Comparison of ENCODE assay signal across 8 cellular contexts in genomic region chr10:100987685-100988049, GRCh38. TPM values are rescaled to one million over a fixed set of nuclear protein-coding genes. Genes with fewer than 3 reads are reported as not detected.
A peak's percentile ranks its signal among the peaks of the same experiment; 100 is the strongest.
DNase-seq lines count a peak whose midpoint lies in the region; ATAC-seq, FAIRE-seq and TF ChIP-seq lines count a peak whose summit lies in the region.

No MANE protein-coding gene starts in this region.

- H3K79me1 ChIP-seq in mesenchymal stem cell (replicated peaks; ENCODE audit: low read length, poor library complexity, severe bottlenecking): peaks cover 43% of the 10 kb centered on the region

- no peak overlapping the region for H3K14ac ChIP-seq in mesenchymal stem cell (ENCODE audit: low read length in 2 of 2)

- H2BK15ac ChIP-seq in mesenchymal stem cell (ENCODE audit: low read depth, poor library complexity, severe bottlenecking): no peak overlapping the region

- peak overlapping the region; percentile 100 for H2AFZ ChIP-seq in astrocyte (ENCODE audit: low read depth, low read length)
- peak overlapping the region; percentile 51 for H2AFZ ChIP-seq in mesenchymal stem cell (ENCODE audit: low read depth, low read length)

- no peak overlapping the region for H2BK120ac ChIP-seq in mesenchymal stem cell (ENCODE audit: low read depth, low read length)

- H3K9me3 ChIP-seq in heart right ventricle (no peaks in the 10 kb centered on the region), astrocyte (ENCODE audit: insufficient read depth, low read depth, low read length) (no peaks in the 10 kb centered on the region), mesenchymal stem cell (ENCODE audit: control insufficient read depth, low read length) (no peaks in the 10 kb centered on the region)

- peak overlapping the region; percentile 27 for H4K8ac ChIP-seq in mesenchymal stem cell (ENCODE audit: low read length)

- no peak for TF ChIP-seq CTCF in heart right ventricle (IDR thresholded peaks at IDR 0.05)
- TF ChIP-seq CTCF in astrocyte (IDR thresholded peaks at IDR 0.05; ENCODE audit: insufficient read depth, low read depth, low read length): no peak

- intact Hi-C loops in heart right ventricle (cut with DNase I) (loop anchor here in 2 of 10 donors (5.0 kb wide), 2 partner anchors 40 to 45 kb away; partner anchors contain the start of genes PDZD7 (in 1 of the 2) and SFXN3 (in 1 of the 2)), Right ventricle myocardium inferior (cut with DNase I) (loop anchor here (5.0 kb wide), 1 partner anchor 45 kb away; the partner anchor contains the start of genes PDZD7 and SFXN3)

- H3K9me3 Mint-ChIP-seq in astrocyte (ENCODE audit: unreplicated experiment): peaks cover 3% of the 10 kb centered on the region

- no peaks in the 10 kb centered on the region for H3K27me3 Mint-ChIP-seq in astrocyte (ENCODE audit: low read depth, unreplicated experiment)

- no peak for FAIRE-seq in astrocyte (lab: Jason Lieb, UNC)

- DNase-seq in heart right ventricle (no peak), Right ventricle myocardium inferior (ENCODE audit: missing footprints) (no peak), astrocyte (ENCODE audit: low read depth) (no peak), mesenchymal stem cell (no peak), hypothalamus (lab: John Stamatoyannopoulos, UW) (no peak)
- DNase-seq in activated CD8-positive, alpha-beta memory T cell treated with anti-CD3 and anti-CD28 coated beads, Interleukin-2, amount 50 U/mL, for 4 hours: no peak

- H3K27me3 ChIP-seq in heart right ventricle: no peaks in the 10 kb centered on the region
- H3K27me3 ChIP-seq in astrocyte (ENCODE audit: insufficient read depth, low read length): no peaks in the 10 kb centered on the region
- H3K27me3 ChIP-seq in mesenchymal stem cell (ENCODE audit: control insufficient read depth in 1 of 2, insufficient read depth in 1 of 2, low read length in 2 of 2): no peaks in the 10 kb centered on the region

- H4K20me1 ChIP-seq in astrocyte (ENCODE audit: insufficient read depth, low read length): peaks cover 32% of the 10 kb centered on the region

- H3K36me3 Mint-ChIP-seq in astrocyte (ENCODE audit: low read depth, unreplicated experiment): peaks cover 18% of the 10 kb centered on the region

- peak overlapping the region; percentile 99 for H3K4me2 ChIP-seq in astrocyte (ENCODE audit: low read length)
- peak overlapping the region; percentile 60 for H3K4me2 ChIP-seq in mesenchymal stem cell (ENCODE audit: low read length, poor library complexity, severe bottlenecking)

- 1% methylated on average over 15 of the region's 15 CpGs for WGBS in heart right ventricle, 2 donors
- 2% methylated on average over 15 of the region's 15 CpGs for WGBS in mesenchymal stem cell

- peak overlapping the region in 1 of 2 experiments; percentile 7 for H3K18ac ChIP-seq in mesenchymal stem cell (ENCODE audit: low read depth in 1 of 2, low read length in 2 of 2)

- H3K4me3 Mint-ChIP-seq in astrocyte (ENCODE audit: unreplicated experiment): peak overlapping the region; percentile 95

- ATAC-seq in heart right ventricle (peak in 3 of 8 donors; percentile 1 to 33 (median 8)), Right ventricle myocardium inferior (no peak), HG03460 (IDR thresholded peaks at IDR 0.05; ENCODE audit: unreplicated experiment) (no peak), GM18867 (IDR thresholded peaks at IDR 0.05; ENCODE audit: unreplicated experiment) (no peak)

- no peak overlapping the region for H2BK12ac ChIP-seq in mesenchymal stem cell (ENCODE audit: low read length in 2 of 2)

- no peak overlapping the region for H3K23ac ChIP-seq in mesenchymal stem cell (ENCODE audit: low read length in 2 of 2)

- no peak overlapping the region for H2AK5ac ChIP-seq in mesenchymal stem cell (ENCODE audit: low read length, severe bottlenecking)

- H3K27ac ChIP-seq in heart right ventricle: peak overlapping the region in 8 of 10 donors; percentile 76 to 90 (median 84)
- H3K27ac ChIP-seq in astrocyte (ENCODE audit: low read depth, low read length): peak overlapping the region; percentile 63
- no peak overlapping the region for H3K27ac ChIP-seq in mesenchymal stem cell (ENCODE audit: low read length, poor library complexity, severe bottlenecking)

- H3K9ac ChIP-seq in astrocyte (ENCODE audit: low read length) (peak overlapping the region; percentile 86), mesenchymal stem cell (ENCODE audit: low read length) (peak overlapping the region; percentile 90)

- H3K4me1 Mint-ChIP-seq in astrocyte (ENCODE audit: low read depth, unreplicated experiment): peaks cover 10% of the 10 kb centered on the region

- peak overlapping the region; percentile 63 to 99 (median 84) for H3K4me3 ChIP-seq in heart right ventricle
- peak overlapping the region; percentile 92 for H3K4me3 ChIP-seq in astrocyte (ENCODE audit: insufficient read depth, low read depth, low read length)
- peak overlapping the region; percentile 92 to 94 for H3K4me3 ChIP-seq in mesenchymal stem cell (ENCODE audit: insufficient read depth in 1 of 2, low read depth in 1 of 2, low read length in 2 of 2)

- H2BK5ac ChIP-seq in mesenchymal stem cell (ENCODE audit: low read depth, low read length, poor library complexity, severe bottlenecking): no peak overlapping the region

- H4K91ac ChIP-seq in mesenchymal stem cell (ENCODE audit: low read length): no peak overlapping the region

- H3K4me1 ChIP-seq in heart right ventricle (peaks cover 12 to 34% (median 25%) of the 10 kb centered on the region in 9 donors), astrocyte (ENCODE audit: insufficient read depth, low read length) (peaks cover 19% of the 10 kb centered on the region), mesenchymal stem cell (ENCODE audit: control insufficient read depth, insufficient read depth, low read depth, low read length) (peaks cover 24% of the 10 kb centered on the region)

- H3K4ac ChIP-seq in mesenchymal stem cell (ENCODE audit: low read depth in 1 of 2, low read length in 2 of 2): no peak overlapping the region

- H3K79me2 ChIP-seq in astrocyte (ENCODE audit: insufficient read depth, low read length): peaks cover 53% of the 10 kb centered on the region

- peak overlapping the region; percentile 78 for H3K27ac Mint-ChIP-seq in astrocyte (ENCODE audit: unreplicated experiment)

- peaks cover 0 to 60% (median 12%) of the 10 kb centered on the region in 9 donors for H3K36me3 ChIP-seq in heart right ventricle
- peaks cover 27% of the 10 kb centered on the region for H3K36me3 ChIP-seq in astrocyte (ENCODE audit: insufficient read depth, low read length)
- peaks cover 52 to 57% of the 10 kb centered on the region in 2 experiments for H3K36me3 ChIP-seq in mesenchymal stem cell (ENCODE audit: control insufficient read depth in 1 of 2, insufficient read depth in 2 of 2, low read depth in 1 of 2, low read length in 2 of 2)

RNA-seq across cellular contexts. Expression of gene TWNK, which starts 0.3 kb away (rescaled TPM):
- 1 to 10 TPM; 4.7 to 7.7 (median 5.4) TPM for total RNA-seq in heart right ventricle
- 1 to 10 TPM; 4.2 to 6.1 TPM for polyA plus RNA-seq in heart right ventricle
- 6.6 TPM for total RNA-seq in Right ventricle myocardium inferior
- 12.9 TPM in 2 replicates for total RNA-seq in astrocyte
- 2.6 TPM for polyA plus RNA-seq in mesenchymal stem cell (2013, experiment 1 of 2)
- polyA plus RNA-seq in mesenchymal stem cell (2013, experiment 2 of 2): 2.5 TPM

RNA-seq across cellular contexts. Expression of gene MRPL43, which starts 0.4 kb away (rescaled TPM):
- total RNA-seq in heart right ventricle (10 to 100 TPM; 43.8 to 73.4 (median 55.2) TPM), Right ventricle myocardium inferior (58.3 TPM), astrocyte (61.3 and 75.1 TPM in 2 replicates)
- polyA plus RNA-seq in heart right ventricle: 100 to 1,000 TPM; 102 to 123 TPM
- polyA plus RNA-seq in mesenchymal stem cell (2013, experiment 1 of 2): 86.8 TPM
- polyA plus RNA-seq in mesenchymal stem cell (2013, experiment 2 of 2): 86.1 TPM

RNA-seq across cellular contexts. Expression of gene LZTS2, which starts 11.9 kb away (rescaled TPM):
- total RNA-seq in heart right ventricle (10 to 100 TPM; 28.6 to 48.3 (median 38.9) TPM), Right ventricle myocardium inferior (43.4 TPM), astrocyte (69.9 and 73.9 TPM in 2 replicates)
- polyA plus RNA-seq in heart right ventricle: 10 to 100 TPM; 43.8 to 73.7 TPM
- polyA plus RNA-seq in mesenchymal stem cell (2013, experiment 1 of 2): 89.8 TPM
- polyA plus RNA-seq in mesenchymal stem cell (2013, experiment 2 of 2): 87.3 TPM

RNA-seq across cellular contexts. Expression of gene SEMA4G, which starts 18.4 kb away (rescaled TPM):
- total RNA-seq in heart right ventricle (1 to 10 TPM in 2 of 10 donors, under 1 TPM in 8; 0.26 to 1.6 (median 0.80) TPM), Right ventricle myocardium inferior (1.5 TPM), astrocyte (5.9 and 7.1 TPM in 2 replicates)
- polyA plus RNA-seq in heart right ventricle: 1 to 10 TPM in 1 of 2 donors, under 1 TPM in 1; 0.20 to 1.6 TPM
- 11.1 TPM for polyA plus RNA-seq in mesenchymal stem cell (2013, experiment 1 of 2)
- polyA plus RNA-seq in mesenchymal stem cell (2013, experiment 2 of 2): 10.9 TPM

RNA-seq across cellular contexts. Expression of gene PDZD7, which starts 43.3 kb away (rescaled TPM):
- total RNA-seq in heart right ventricle: under 1 TPM in 9 of 10 donors, not detected in 1; 0.17 to 0.60 (median 0.22) TPM
- under 1 TPM; 0.13 to 0.66 TPM for polyA plus RNA-seq in heart right ventricle
- total RNA-seq in Right ventricle myocardium inferior: 0.22 TPM
- total RNA-seq in astrocyte: 2.2 and 4.5 TPM in 2 replicates
- 1.3 TPM for polyA plus RNA-seq in mesenchymal stem cell (2013, experiment 1 of 2)
- polyA plus RNA-seq in mesenchymal stem cell (2013, experiment 2 of 2): 1.0 TPM
